13 cellular contexts compared by ENCODE assay signal in genomic region chr10:80160361-80161128, GRCh38. TPM values are rescaled to one million over a fixed set of nuclear protein-coding genes. Genes with fewer than 3 reads are reported as not detected.
A peak's percentile ranks its signal among the peaks of the same experiment; 100 is the strongest.
DNase-seq lines count a peak whose midpoint lies in the region; ATAC-seq and TF ChIP-seq lines count a peak whose summit lies in the region.
"Had no signal": no experiment of that assay in that cellular context is flagged by ENCODE, and none has a peak within 500 bp of the region (broad histone marks: within the 10 kb centered on the region; RNA-seq: fewer than 3 reads in every experiment).

No MANE protein-coding gene starts in this region.

- ATAC-seq in activated CD8-positive, alpha-beta T cell treated with anti-CD3 and anti-CD28 coated beads for 36 hours = no peak
- no peak for ATAC-seq in stimulated activated naive CD8-positive, alpha-beta T cell treated with anti-CD3 and anti-CD28 coated beads, Interleukin-15, amount 100 ng/mL, for 72 hours
- no peak for ATAC-seq in GM19452 (IDR thresholded peaks at IDR 0.05; ENCODE audit: unreplicated experiment)
- ATAC-seq: right lobe of liver had no signal

- no peaks in the 10 kb centered on the region for H3K27me3 ChIP-seq in right atrium auricular region
- H3K27me3 ChIP-seq: right lobe of liver, transverse colon had no signal

- intact Hi-C loops in activated CD4-positive, alpha-beta T cell treated with anti-CD3 and anti-CD28 coated beads, Interleukin-2, amount 10 ng/mL, durations not matched to agents 24 days and 14 days (cut with micrococcal nuclease) = no loop called here
- intact Hi-C loops in activated CD8-positive, alpha-beta T cell treated with anti-CD3 and anti-CD28 coated beads for 36 hours (cut with micrococcal nuclease) = no loop called here

- POLR2A ChIA-PET in activated CD8-positive, alpha-beta T cell treated with anti-CD3 and anti-CD28 coated beads for 36 hours (lab: Charles Lee) = interaction anchor here (0.8 kb wide), 1 partner anchor 10 kb away, joined by 3 read pairs; no protein-coding TSS in a partner anchor

- CTCF ChIA-PET in activated CD8-positive, alpha-beta T cell treated with anti-CD3 and anti-CD28 coated beads for 36 hours (lab: Charles Lee) = interaction anchor here (0.8 to 2.3 kb wide), 5 partner anchors 17 to 62 kb away, joined by 3 to 8 read pairs (median 3); no protein-coding TSS in a partner anchor

- H3K4me1 Mint-ChIP-seq in activated CD4-positive, alpha-beta T cell treated with anti-CD3 and anti-CD28 coated beads, Interleukin-2, amount 10 ng/mL, durations not matched to agents 24 days and 14 days = peaks cover 29% of the 10 kb centered on the region
- H3K4me1 Mint-ChIP-seq in activated CD8-positive, alpha-beta T cell treated with anti-CD3 and anti-CD28 coated beads for 36 hours (ENCODE audit: low read depth) = peaks cover 11% of the 10 kb centered on the region
- H3K4me1 Mint-ChIP-seq in stimulated activated naive CD8-positive, alpha-beta T cell treated with anti-CD3 and anti-CD28 coated beads, Interleukin-15, amount 100 ng/mL, for 72 hours = peaks cover 32% of the 10 kb centered on the region

- H3K4me1 ChIP-seq in right atrium auricular region = peaks cover 0 to 66% of the 10 kb centered on the region in 2 donors
- H3K4me1 ChIP-seq: right lobe of liver had no signal

- peak overlapping the region; percentile 42 for H3K27ac Mint-ChIP-seq in activated CD4-positive, alpha-beta T cell treated with anti-CD3 and anti-CD28 coated beads, Interleukin-2, amount 10 ng/mL, durations not matched to agents 24 days and 14 days
- peak overlapping the region; percentile 65 for H3K27ac Mint-ChIP-seq in activated CD8-positive, alpha-beta T cell treated with anti-CD3 and anti-CD28 coated beads for 36 hours
- peak overlapping the region; percentile 67 to 91 for H3K27ac Mint-ChIP-seq in stimulated activated naive CD8-positive, alpha-beta T cell treated with anti-CD3 and anti-CD28 coated beads, Interleukin-15, amount 100 ng/mL, for 72 hours

- H3K27me3 Mint-ChIP-seq in activated CD4-positive, alpha-beta T cell treated with anti-CD3 and anti-CD28 coated beads, Interleukin-2, amount 10 ng/mL, durations not matched to agents 24 days and 14 days = no peaks in the 10 kb centered on the region
- H3K27me3 Mint-ChIP-seq in activated CD8-positive, alpha-beta T cell treated with anti-CD3 and anti-CD28 coated beads for 36 hours = no peaks in the 10 kb centered on the region
- H3K27me3 Mint-ChIP-seq in stimulated activated naive CD8-positive, alpha-beta T cell treated with anti-CD3 and anti-CD28 coated beads, Interleukin-15, amount 100 ng/mL, for 72 hours = no peaks in the 10 kb centered on the region

- H3K4me3 Mint-ChIP-seq in activated CD4-positive, alpha-beta T cell treated with anti-CD3 and anti-CD28 coated beads, Interleukin-2, amount 10 ng/mL, durations not matched to agents 24 days and 14 days = no peak overlapping the region
- H3K4me3 Mint-ChIP-seq in activated CD8-positive, alpha-beta T cell treated with anti-CD3 and anti-CD28 coated beads for 36 hours = no peak overlapping the region
- no peak overlapping the region for H3K4me3 Mint-ChIP-seq in stimulated activated naive CD8-positive, alpha-beta T cell treated with anti-CD3 and anti-CD28 coated beads, Interleukin-15, amount 100 ng/mL, for 72 hours

- H3K36me3 Mint-ChIP-seq in activated CD4-positive, alpha-beta T cell treated with anti-CD3 and anti-CD28 coated beads, Interleukin-2, amount 10 ng/mL, durations not matched to agents 24 days and 14 days (ENCODE audit: low read depth) = peaks cover 76% of the 10 kb centered on the region
- H3K36me3 Mint-ChIP-seq in activated CD8-positive, alpha-beta T cell treated with anti-CD3 and anti-CD28 coated beads for 36 hours (ENCODE audit: low read depth) = peaks cover 71% of the 10 kb centered on the region

- peaks cover 78% of the 10 kb centered on the region for H3K36me3 ChIP-seq in right atrium auricular region

- no peaks in the 10 kb centered on the region for H3K9me3 Mint-ChIP-seq in activated CD4-positive, alpha-beta T cell treated with anti-CD3 and anti-CD28 coated beads, Interleukin-2, amount 10 ng/mL, durations not matched to agents 24 days and 14 days
- no peaks in the 10 kb centered on the region for H3K9me3 Mint-ChIP-seq in activated CD8-positive, alpha-beta T cell treated with anti-CD3 and anti-CD28 coated beads for 36 hours
- no peaks in the 10 kb centered on the region for H3K9me3 Mint-ChIP-seq in stimulated activated naive CD8-positive, alpha-beta T cell treated with anti-CD3 and anti-CD28 coated beads, Interleukin-15, amount 100 ng/mL, for 72 hours

- H3K27ac ChIP-seq in right atrium auricular region = peak overlapping the region; percentile 85 to 86

- H3K9me3 ChIP-seq in right atrium auricular region = no peaks in the 10 kb centered on the region
- H3K9me3 ChIP-seq: right lobe of liver, transverse colon had no signal

- no peak for DNase-seq in activated CD4-positive, alpha-beta T cell treated with anti-CD3 and anti-CD28 coated beads, Interleukin-2, amount 10 ng/mL, durations not matched to agents 24 days and 14 days
- DNase-seq in activated CD4-positive, alpha-beta T cell treated with anti-CD3 and anti-CD28 coated beads, Interleukin-2, amount 50 U/mL, for 1 hour = no peak
- DNase-seq in activated CD8-positive, alpha-beta T cell treated with anti-CD3 and anti-CD28 coated beads for 36 hours = no peak
- DNase-seq in right atrium auricular region (ENCODE audit: low spot score) = no peak
- no peak for DNase-seq in stimulated activated naive CD8-positive, alpha-beta T cell treated with anti-CD3 and anti-CD28 coated beads, Interleukin-15, amount 100 ng/mL, for 72 hours
- no peak for DNase-seq in islet precursor cell
- DNase-seq in effector CD8-positive, alpha-beta T cell (lab: John Stamatoyannopoulos, UW) = no peak
- DNase-seq: 8988T; activated CD4-positive, alpha-beta T cell treated with anti-CD3 and anti-CD28 coated beads for 4 hours; SW 1271; transverse colon had no signal

- no peak overlapping the region for H3K4me3 ChIP-seq in right atrium auricular region
- H3K4me3 ChIP-seq: right lobe of liver, transverse colon had no signal

- TF ChIP-seq CTCF in activated CD8-positive, alpha-beta T cell treated with anti-CD3 and anti-CD28 coated beads for 36 hours (IDR thresholded peaks at IDR 0.05) = no peak
- TF ChIP-seq CTCF in right atrium auricular region (IDR thresholded peaks at IDR 0.05) = no peak

RNA-seq across cellular contexts. Expression of gene PLAC9, which starts 28.0 kb away (rescaled TPM):
- not detected in 2 replicates for total RNA-seq in activated CD4-positive, alpha-beta T cell treated with anti-CD3 and anti-CD28 coated beads, Interleukin-2, amount 10 ng/mL, durations not matched to agents 24 days and 14 days
- total RNA-seq in activated CD8-positive, alpha-beta T cell treated with anti-CD3 and anti-CD28 coated beads for 36 hours = not detected
- 10 to 100 TPM; 25.5 to 36.3 TPM for total RNA-seq in right atrium auricular region

RNA-seq across cellular contexts. Expression of gene ANXA11, which starts 44.8 kb away (rescaled TPM):
- 223 and 232 TPM in 2 replicates for total RNA-seq in activated CD4-positive, alpha-beta T cell treated with anti-CD3 and anti-CD28 coated beads, Interleukin-2, amount 10 ng/mL, durations not matched to agents 24 days and 14 days
- total RNA-seq in activated CD8-positive, alpha-beta T cell treated with anti-CD3 and anti-CD28 coated beads for 36 hours = 100 to 1,000 TPM; 226 to 238 TPM
- 100 to 1,000 TPM; 224 to 266 TPM for total RNA-seq in right atrium auricular region

Comparison
In these comparisons a context has a peak if more than half of its experiments do, and no peak if none do; other contexts are left out.
1. RNA of gene PLAC9, which starts 28.0 kb away (total RNA-seq): 25.5 to 36.3 TPM in right atrium auricular region; not detected in activated CD4-positive, alpha-beta T cell treated with anti-CD3 and anti-CD28 coated beads, Interleukin-2, amount 10 ng/mL, durations not matched to agents 24 days and 14 days and not detected in activated CD8-positive, alpha-beta T cell treated with anti-CD3 and anti-CD28 coated beads for 36 hours; every median in the first group is over 10 times any median in the second.
2. Peak in every context shown above with its lines, with median percentiles within 50 percentile points of each other: H3K27ac Mint-ChIP-seq.